9 cellular contexts compared by ENCODE assay signal in the genomic region with DNA sequence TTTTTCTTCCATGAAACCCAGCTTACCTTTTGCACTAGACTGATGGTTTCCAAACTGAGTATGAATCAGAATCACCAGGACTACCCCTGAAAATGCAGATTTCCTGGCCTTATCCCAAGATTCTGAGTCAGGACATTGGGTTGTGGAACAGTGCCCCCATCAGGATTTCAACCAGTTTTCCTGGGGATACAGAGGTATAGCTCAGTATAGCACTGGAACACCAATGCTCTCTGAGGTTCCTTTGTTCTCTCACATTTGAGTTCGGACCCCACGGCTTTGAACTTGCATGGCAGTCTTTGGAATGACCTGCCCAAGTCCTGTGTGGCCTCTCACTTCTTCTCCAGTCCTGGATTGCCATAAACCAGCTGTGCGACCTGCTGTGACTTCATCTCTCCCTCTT. TPM values are rescaled to one million over a fixed set of nuclear protein-coding genes. Genes with fewer than 3 reads are reported as not detected.
DNase-seq lines count a peak whose midpoint lies in the region; ATAC-seq, FAIRE-seq and TF ChIP-seq lines count a peak whose summit lies in the region.
"Had no signal": no experiment of that assay in that cellular context is flagged by ENCODE, and none has a peak within 500 bp of the region (broad histone marks: within the 10 kb centered on the region; RNA-seq: fewer than 3 reads in every experiment).

No MANE protein-coding gene starts in this region.

- H3K36me3 ChIP-seq in kidney (ENCODE audit: control insufficient read depth in 1 of 2, insufficient read depth in 2 of 2, low read length in 2 of 2): no peaks in the 10 kb centered on the region

- DNase-seq in Right ventricle myocardium inferior (ENCODE audit: missing footprints): no peak
- no peak for DNase-seq in cardiac septum (ENCODE audit: low spot score)
- peak; percentile 70 for DNase-seq in choroid plexus epithelial cell (ENCODE audit: low read depth)
- DNase-seq in kidney: no peak
- no peak for DNase-seq in NCI-H1436 (lab: John Stamatoyannopoulos, UW)
- no peak for DNase-seq in GM13977 (ENCODE audit: low spot score)
- DNase-seq: CD4-positive, CD25-positive, alpha-beta regulatory T cell had no signal

- H3K27ac ChIP-seq in kidney (ENCODE audit: low read depth in 2 of 2, low read length in 2 of 2): no peak overlapping the region

- no peak for FAIRE-seq in kidney (lab: Jason Lieb, UNC)

- H3K4me3 ChIP-seq in choroid plexus epithelial cell (ENCODE audit: low read depth, low read length) (no peak overlapping the region), kidney (ENCODE audit: low read length in 2 of 2) (no peak overlapping the region)

- TF ChIP-seq CTCF in choroid plexus epithelial cell (conservative IDR thresholded peaks at IDR 0.05; ENCODE audit: low read depth, low read length) (peak; percentile 52), kidney (IDR thresholded peaks at IDR 0.05; ENCODE audit: borderline replicate concordance, extremely low read depth, insufficient read depth) (peak; percentile 25), GM13977 (IDR thresholded peaks at IDR 0.05; ENCODE audit: extremely low read depth, insufficient read depth, missing control alignments) (no peak)

- no peaks in the 10 kb centered on the region for H3K9me3 ChIP-seq in kidney (ENCODE audit: control insufficient read depth in 1 of 2, low read length in 2 of 2)

- ATAC-seq in Right ventricle myocardium inferior (peak; percentile 73), HG03520 (IDR thresholded peaks at IDR 0.05; ENCODE audit: unreplicated experiment) (no peak), GM21737 (IDR thresholded peaks at IDR 0.05; ENCODE audit: unreplicated experiment) (no peak)

- peaks cover 0 to 10% of the 10 kb centered on the region in 2 donors for H3K4me1 ChIP-seq in kidney (ENCODE audit: control insufficient read depth in 1 of 2, insufficient read depth in 1 of 2, low read depth in 1 of 2, low read length in 2 of 2)

- intact Hi-C loops in Right ventricle myocardium inferior (cut with DNase I): loop anchor here (2.0 to 5.0 kb wide), 3 partner anchors 54 to 106 kb away; partner anchors contain the start of gene CCL1
- intact Hi-C loops in cardiac septum (cut with DNase I): loop anchor here (1.0 to 5.0 kb wide), 3 partner anchors 54 to 106 kb away; no protein-coding TSS in a partner anchor
- intact Hi-C loops in kidney (cut with DNase I): no loop called here

- H3K9ac ChIP-seq in kidney (ENCODE audit: low read length in 2 of 2): no peak overlapping the region

- in situ Hi-C loops in GM13977 (cut with MboI; ENCODE audit: low pct_unique_long_range_greater_than_20kb, low sequenced_read_pairs, unreplicated experiment): no loop called here

RNA-seq across cellular contexts. Expression of gene CCL8, which starts 12.8 kb away (rescaled TPM):
- total RNA-seq in Right ventricle myocardium inferior (not detected), cardiac septum (1.9 TPM), kidney (not detected)
- not detected for polyA plus RNA-seq in kidney (ENCODE audit: insufficient read depth, low read depth, low replicate concordance)
- total RNA-seq: CD4-positive, CD25-positive, alpha-beta regulatory T cell had no signal
- polyA plus RNA-seq: CD4-positive, CD25-positive, alpha-beta regulatory T cell had no signal

RNA-seq across cellular contexts. Expression of gene CCL11, which starts 20.9 kb away (rescaled TPM):
- total RNA-seq in Right ventricle myocardium inferior (5.4 TPM), cardiac septum (3.2 TPM), kidney (not detected)
- polyA plus RNA-seq in kidney (ENCODE audit: insufficient read depth, low read depth, low replicate concordance): 1.0 TPM
- total RNA-seq: CD4-positive, CD25-positive, alpha-beta regulatory T cell had no signal
- polyA plus RNA-seq: CD4-positive, CD25-positive, alpha-beta regulatory T cell had no signal

RNA-seq across cellular contexts. Expression of gene CCL7, which starts 36.4 kb away (rescaled TPM):
- total RNA-seq in Right ventricle myocardium inferior: not detected
- not detected for total RNA-seq in cardiac septum
- total RNA-seq in kidney: not detected
- not detected for polyA plus RNA-seq in kidney (ENCODE audit: insufficient read depth, low read depth, low replicate concordance)
- total RNA-seq: CD4-positive, CD25-positive, alpha-beta regulatory T cell had no signal
- polyA plus RNA-seq: CD4-positive, CD25-positive, alpha-beta regulatory T cell had no signal

RNA-seq across cellular contexts. Expression of gene CCL13, which starts 49.8 kb away (rescaled TPM):
- total RNA-seq in Right ventricle myocardium inferior (1.2 TPM), cardiac septum (0.97 TPM), kidney (1.1 TPM)
- polyA plus RNA-seq in kidney (ENCODE audit: insufficient read depth, low read depth, low replicate concordance): not detected
- total RNA-seq: CD4-positive, CD25-positive, alpha-beta regulatory T cell had no signal
- polyA plus RNA-seq: CD4-positive, CD25-positive, alpha-beta regulatory T cell had no signal

RNA-seq across cellular contexts. Expression of gene CCL2, which starts 51.4 kb away (rescaled TPM):
- total RNA-seq in Right ventricle myocardium inferior (33.4 TPM), cardiac septum (42.3 TPM), kidney (49.9 TPM)
- polyA plus RNA-seq in kidney (ENCODE audit: insufficient read depth, low read depth, low replicate concordance): 53.5 TPM
- total RNA-seq: CD4-positive, CD25-positive, alpha-beta regulatory T cell had no signal
- polyA plus RNA-seq: CD4-positive, CD25-positive, alpha-beta regulatory T cell had no signal
